Comparison of ENCODE assay signal across 18 cellular contexts in the genomic region with DNA sequence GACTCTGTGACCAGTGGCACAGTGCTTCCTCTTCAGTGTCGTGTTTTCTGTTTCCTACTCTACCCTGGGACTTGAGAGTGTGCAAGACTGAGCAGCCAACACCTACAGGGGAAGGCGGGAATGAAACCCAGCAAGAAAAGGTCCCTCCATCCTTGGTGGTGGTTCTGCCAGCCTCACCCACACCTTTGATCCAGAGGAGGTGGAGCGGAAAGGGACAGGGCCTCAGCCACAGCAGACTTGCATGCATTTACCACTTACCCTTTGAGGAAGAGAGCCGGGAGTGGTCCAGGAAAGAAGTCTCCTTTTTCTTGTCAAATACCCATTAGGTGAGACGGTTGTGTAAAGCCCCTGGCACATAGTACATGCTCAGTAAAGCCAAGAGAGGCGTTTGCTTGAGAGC.
DNase-seq lines count a peak whose midpoint lies in the region; ATAC-seq and TF ChIP-seq lines count a peak whose summit lies in the region.
"Had no signal": no experiment of that assay in that cellular context is flagged by ENCODE, and none has a peak within 500 bp of the region (broad histone marks: within the 10 kb centered on the region; RNA-seq: fewer than 3 reads in every experiment).

No MANE protein-coding gene starts in this region.

- H2BK120ac ChIP-seq in trophoblast cell (ENCODE audit: insufficient read depth, low read length, poor library complexity) = no peak overlapping the region

- in situ Hi-C loops in GM13976 (cut with MboI; ENCODE audit: low sequenced_read_pairs, unreplicated experiment) = no loop called here

- no peak overlapping the region for H2BK12ac ChIP-seq in trophoblast cell (ENCODE audit: low read length)

- no peak overlapping the region for H3K4ac ChIP-seq in trophoblast cell (ENCODE audit: low read depth, low read length)

- H3K9ac ChIP-seq in trophoblast cell (ENCODE audit: low read length) = peak overlapping the region; percentile 68
- H3K9ac ChIP-seq: BLaER1 had no signal

- no peak for ATAC-seq in HG02571 (IDR thresholded peaks at IDR 0.05; ENCODE audit: unreplicated experiment)
- ATAC-seq: A549, GM12878, GM23338, K562 had no signal

- H2AK5ac ChIP-seq in trophoblast cell (ENCODE audit: low read length) = no peak overlapping the region

- no peaks in the 10 kb centered on the region for H3K27me3 ChIP-seq in trophoblast cell (ENCODE audit: insufficient read depth, low read length)
- H3K27me3 ChIP-seq: BLaER1 had no signal

- peaks cover 3% of the 10 kb centered on the region for H3K9me3 ChIP-seq in trophoblast cell (ENCODE audit: insufficient read depth, low read depth, low read length)
- H3K9me3 ChIP-seq: BLaER1, Caco-2 had no signal

- no peaks in the 10 kb centered on the region for H3K79me1 ChIP-seq in trophoblast cell (ENCODE audit: low read length)

- H4K8ac ChIP-seq in trophoblast cell (ENCODE audit: low read depth, low read length) = no peak overlapping the region

- WGBS in trophoblast cell (ENCODE audit: extremely low coverage, insufficient coverage, insufficient read length) = no CpG with 5 or more reads among the region's 6 CpGs

- peak overlapping the region; percentile 30 for H3K4me3 ChIP-seq in trophoblast cell (ENCODE audit: low read depth, low read length)
- H3K4me3 ChIP-seq: A549, BLaER1, GM12878, GM23338, K562 had no signal

- H3K4me1 ChIP-seq in trophoblast cell (ENCODE audit: control insufficient read depth in 1 of 2, insufficient read depth in 2 of 2, low read length in 2 of 2) = no peaks in the 10 kb centered on the region
- H3K4me1 ChIP-seq: A549, BLaER1, Caco-2 had no signal

- TF ChIP-seq CTCF in GM13976 (IDR thresholded peaks at IDR 0.05; ENCODE audit: borderline replicate concordance, control extremely low read depth, extremely low read depth, insufficient read depth, missing control alignments) = no peak

- H3K4me2 ChIP-seq in trophoblast cell (ENCODE audit: low read length) = no peak overlapping the region
- H3K4me2 ChIP-seq: A549, BLaER1, GM23338 had no signal

- H3K79me2 ChIP-seq in trophoblast cell (ENCODE audit: control insufficient read depth, insufficient read depth, low read length, poor library complexity) = no peaks in the 10 kb centered on the region

- H3K14ac ChIP-seq in trophoblast cell (ENCODE audit: low read length) = no peak overlapping the region

- peak overlapping the region; percentile 33 for H3K23ac ChIP-seq in trophoblast cell (ENCODE audit: low read length)

- H2BK5ac ChIP-seq in trophoblast cell (ENCODE audit: low read depth, low read length, poor library complexity) = no peak overlapping the region

- H4K91ac ChIP-seq in trophoblast cell (ENCODE audit: low read depth, low read length) = no peak overlapping the region

- H3K27ac ChIP-seq in trophoblast cell (ENCODE audit: low read depth, low read length) = no peak overlapping the region
- H3K27ac ChIP-seq: A549, BLaER1, HL-60 had no signal

- no peak overlapping the region for H2AFZ ChIP-seq in trophoblast cell (ENCODE audit: insufficient read depth, low read length, poor library complexity)
- H2AFZ ChIP-seq: GM23338 had no signal

- H3K36me3 ChIP-seq in trophoblast cell (ENCODE audit: control insufficient read depth in 1 of 2, insufficient read depth in 2 of 2, low read length in 2 of 2) = no peaks in the 10 kb centered on the region
- H3K36me3 ChIP-seq: BLaER1 had no signal

- no peak overlapping the region for H3K18ac ChIP-seq in trophoblast cell (ENCODE audit: low read length)

- peak; percentile 4 for DNase-seq in AG20443 (ENCODE audit: low spot score)
- peak; percentile 5 for DNase-seq in GM13976 (ENCODE audit: low spot score)
- peak; percentile 8 for DNase-seq in ecto neural progenitor cell (ENCODE audit: low spot score)
- DNase-seq in trophoblast cell = no peak
- DNase-seq in HK-2 (ENCODE audit: unreplicated experiment) = no peak
- DNase-seq in effector CD8-positive, alpha-beta T cell (lab: John Stamatoyannopoulos, UW) = no peak
- DNase-seq: AML-193; Caco-2; CD8-positive, alpha-beta memory T cell; DMS53; H7 had no signal

- H4K12ac ChIP-seq in trophoblast cell (ENCODE audit: low read depth, low read length) = no peak overlapping the region

Comparison
In these comparisons a context has a peak if more than half of its experiments do, and no peak if none do; other contexts are left out.
1. DNase-seq: peak in AG20443 (single experiment), GM13976 (single experiment) and ecto neural progenitor cell (single experiment); none in trophoblast cell (0 of 2), HK-2 (single experiment) and effector CD8-positive, alpha-beta T cell (single experiment).